ENCODE assay signal across 1 cellular context in genomic region chr18:50281295-50281971, GRCh38.
TF ChIP-seq lines count a peak whose summit lies in the region.

TSS of gene MBD1 (minus strand) at chr18:50281523. CDS start at chr18:50279992, 1,531 bp downstream.

TF ChIP-seq in HEK293, 187 proteins besides CTCF, POLR2A, EP300 and RAD21 (continued from another document):
- TF ChIP-seq ZNF391 (tag by site-specific recombination; IDR thresholded peaks at IDR 0.05; ENCODE audit: borderline replicate concordance, low read depth), result peak; percentile 63; the same call in 1 of the 2 replicates
- no peak for TF ChIP-seq ZNF549 (tag by site-specific recombination; IDR thresholded peaks at IDR 0.05)
- no peak; the same call in 1 of the 2 replicates for TF ChIP-seq ZBTB6 (tag by site-specific recombination; IDR thresholded peaks at IDR 0.05)
